ENCODE assay signal across 8 cellular contexts in the genomic region with DNA sequence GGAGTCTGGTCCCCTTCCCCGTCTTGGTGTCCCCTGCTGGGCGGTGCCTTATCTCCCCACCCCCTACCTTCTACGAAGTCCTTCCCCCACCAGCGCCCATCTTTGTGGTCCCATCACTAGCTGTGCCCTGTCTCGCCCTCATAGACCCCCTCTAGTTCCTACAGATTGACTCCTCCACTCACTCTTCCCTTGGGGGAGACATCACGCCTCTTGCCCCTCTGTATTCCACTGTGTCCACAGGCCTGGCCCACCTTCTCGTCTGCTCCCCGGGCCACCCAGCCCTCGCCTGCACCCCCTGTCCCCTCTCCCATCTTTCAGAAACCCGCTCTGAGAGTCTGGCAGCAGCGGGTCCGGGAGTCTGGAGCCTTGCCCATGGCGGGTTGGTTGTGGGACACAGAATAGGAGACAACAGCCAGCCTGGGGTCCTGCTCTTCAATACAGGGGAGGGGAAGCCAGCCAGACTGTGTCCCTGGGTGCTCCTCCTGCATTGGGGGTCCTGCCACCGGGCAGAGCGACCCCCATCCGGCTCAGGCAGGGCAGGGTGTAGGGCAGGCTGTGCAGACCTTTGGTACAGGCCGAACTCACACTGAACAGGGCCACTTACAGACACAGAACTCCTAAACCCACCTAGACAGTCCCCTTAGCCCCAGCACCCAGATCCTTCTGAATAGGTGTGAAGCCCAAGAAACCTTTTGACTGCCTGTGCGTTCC. TPM values are rescaled to one million over a fixed set of nuclear protein-coding genes. Genes with fewer than 3 reads are reported as not detected.
A peak's percentile ranks its signal among the peaks of the same experiment; 100 is the strongest.
DNase-seq lines count a peak whose midpoint lies in the region; ATAC-seq, FAIRE-seq and TF ChIP-seq lines count a peak whose summit lies in the region.

No MANE protein-coding gene starts in this region.

- no peaks in the 10 kb centered on the region for H3K9me3 ChIP-seq in A549
- H3K9me3 ChIP-seq in GM23248 (ENCODE audit: low read depth) = no peaks in the 10 kb centered on the region
- H3K9me3 ChIP-seq in kidney (ENCODE audit: control insufficient read depth in 1 of 2, low read length in 2 of 2) = no peaks in the 10 kb centered on the region
- H3K9me3 ChIP-seq in thyroid gland = no peaks in the 10 kb centered on the region

- H3K36me3 Mint-ChIP-seq in activated T-helper 17 cell treated with anti-CD3 and anti-CD28 coated beads, Interleukin-2, amount 50 U/mL, for 72 hours (ENCODE audit: low read depth) = peaks cover 56% of the 10 kb centered on the region

- peak overlapping the region; percentile 85 for H3K4me3 Mint-ChIP-seq in activated T-helper 17 cell treated with anti-CD3 and anti-CD28 coated beads, Interleukin-2, amount 50 U/mL, for 72 hours

- H3K79me2 ChIP-seq in GM23248 (ENCODE audit: insufficient read depth) = peaks cover 45% of the 10 kb centered on the region

- TF ChIP-seq POLR2A in A549 (IDR thresholded peaks at IDR 0.05; ENCODE audit: low read length) (no peak), thyroid gland (IDR thresholded peaks at IDR 0.05) (no peak)

- no peak for TF ChIP-seq EP300 in A549 (IDR thresholded peaks at IDR 0.05)

- FAIRE-seq in A549 (lab: Jason Lieb, UNC) (no peak), kidney (lab: Jason Lieb, UNC) (no peak)

- H3K4me2 ChIP-seq in A549 = peak overlapping the region; percentile 97
- peak overlapping the region; percentile 96 for H3K4me2 ChIP-seq in GM23248 (ENCODE audit: unreplicated experiment)

- H3K4me1 ChIP-seq in A549 (peaks cover 41% of the 10 kb centered on the region), GM23248 (ENCODE audit: insufficient read depth) (peaks cover 34% of the 10 kb centered on the region), kidney (ENCODE audit: control insufficient read depth in 1 of 2, insufficient read depth in 1 of 2, low read depth in 1 of 2, low read length in 2 of 2) (peaks cover 0 to 13% of the 10 kb centered on the region in 2 donors), thyroid gland (peaks cover 14 to 38% of the 10 kb centered on the region in 2 donors)

- peak overlapping the region; percentile 58 for H2AFZ ChIP-seq in GM23248

- CTCF ChIA-PET in A549 (lab: Yijun Ruan, JAX) = interaction anchor here (0.7 to 3.4 kb wide), 3 partner anchors 12 to 358 kb away, joined by 3 to 26 read pairs (median 4); no protein-coding TSS in a partner anchor

- peak in 1 of 2 experiments; percentile 33 for DNase-seq in A549 (ENCODE audit: low read depth in 1 of 2, low spot score in 1 of 2)
- peak; percentile 29 for DNase-seq in GM23248
- peak; percentile 65 for DNase-seq in kidney
- no peak for DNase-seq in thyroid gland
- DNase-seq in stimulated activated CD4-positive, alpha-beta T cell treated with anti-CD3 and anti-CD28 coated beads, Interleukin-1b, Interleukin-23, amount 100 ng/mL, for 48 hours = no peak
- no peak for DNase-seq in SW480 (ENCODE audit: low spot score)
- no peak for DNase-seq in hepatic stellate cell (ENCODE audit: low spot score)

- no peaks in the 10 kb centered on the region for H3K9me3 Mint-ChIP-seq in activated T-helper 17 cell treated with anti-CD3 and anti-CD28 coated beads, Interleukin-2, amount 50 U/mL, for 72 hours

- H3K9me2 ChIP-seq in GM23248 (ENCODE audit: insufficient read depth) = no peaks in the 10 kb centered on the region

- H3K27ac ChIP-seq in A549 (peak overlapping the region; percentile 94 to 97), GM23248 (no peak overlapping the region), kidney (ENCODE audit: low read depth in 2 of 2, low read length in 2 of 2) (no peak overlapping the region), thyroid gland (peak overlapping the region in 1 of 3 donors; percentile 99)

- H3K4me3 ChIP-seq in A549 (peak overlapping the region; percentile 88), GM23248 (peak overlapping the region; percentile 78), kidney (ENCODE audit: low read length in 2 of 2) (peak overlapping the region; percentile 60 to 64), thyroid gland (replicated peaks in 1 of 3) (peak overlapping the region; percentile 42 to 81 (median 58))

- peak in 1 of 2 experiments; percentile 2; a peak in 1 of 6 replicates for ATAC-seq in A549
- no peak for ATAC-seq in activated T-helper 17 cell treated with anti-CD3 and anti-CD28 coated beads, Interleukin-2, amount 50 U/mL, for 72 hours (replicated peaks)

- H3K27me3 ChIP-seq in GM23248 (replicated peaks; ENCODE audit: insufficient read depth) = no peaks in the 10 kb centered on the region
- H3K27me3 ChIP-seq in thyroid gland = no peaks in the 10 kb centered on the region

- H3K4me1 Mint-ChIP-seq in activated T-helper 17 cell treated with anti-CD3 and anti-CD28 coated beads, Interleukin-2, amount 50 U/mL, for 72 hours = peaks cover 10% of the 10 kb centered on the region

- TF ChIP-seq RAD21 in A549 (conservative IDR thresholded peaks at IDR 0.05 in 1 of 2, IDR thresholded peaks at IDR 0.05 in 1 of 2) = no peak

- H3K9ac ChIP-seq in GM23248 (peak overlapping the region; percentile 91), kidney (ENCODE audit: low read length in 2 of 2) (peak overlapping the region; percentile 44 to 71)

- no peak for TF ChIP-seq CTCF in A549 (IDR thresholded peaks at IDR 0.05)
- TF ChIP-seq CTCF in kidney (IDR thresholded peaks at IDR 0.05; ENCODE audit: borderline replicate concordance, extremely low read depth, insufficient read depth) = no peak
- no peak for TF ChIP-seq CTCF in thyroid gland (IDR thresholded peaks at IDR 0.05)

- intact Hi-C loops in kidney (cut with DNase I) = no loop called here
- intact Hi-C loops in thyroid gland (cut with DNase I) = loop anchor here (5.0 to 10.0 kb wide), 2 partner anchors 81 to 113 kb away; a partner anchor contains a TSS

- 55% methylated on average over 13 of the region's 18 CpGs for WGBS in A549 (ENCODE audit: missing lambda C conversion rate)
- 15 to 27% methylated on average over 12 to 18 of the region's 18 CpGs for WGBS in GM23248 (ENCODE audit: low coverage in 1 of 2, low lambda C conversion rate in 2 of 2, missing lambda C conversion rate in 2 of 2), 2 experiments
- WGBS in thyroid gland, 2 donors = 36 to 42% methylated on average over 18 of the region's 18 CpGs

- peaks cover 16% of the 10 kb centered on the region; the same call in 1 of the 2 replicates for H3K36me3 ChIP-seq in GM23248 (ENCODE audit: low read depth)
- peaks cover 5 to 20% of the 10 kb centered on the region in 2 donors for H3K36me3 ChIP-seq in kidney (ENCODE audit: control insufficient read depth in 1 of 2, insufficient read depth in 2 of 2, low read length in 2 of 2)
- peaks cover 10 to 11% of the 10 kb centered on the region in 2 donors for H3K36me3 ChIP-seq in thyroid gland

- POLR2A ChIA-PET in A549 (lab: Yijun Ruan, JAX) = no interaction called here

- no peaks in the 10 kb centered on the region for H3K27me3 Mint-ChIP-seq in activated T-helper 17 cell treated with anti-CD3 and anti-CD28 coated beads, Interleukin-2, amount 50 U/mL, for 72 hours

- H3F3A ChIP-seq in GM23248 (ENCODE audit: insufficient read depth) = peaks cover 10% of the 10 kb centered on the region; the same call in 1 of the 2 replicates

- in situ Hi-C loops in GM23248 (cut with MboI) = no loop called here

- peak overlapping the region; percentile 80 for H3K27ac Mint-ChIP-seq in activated T-helper 17 cell treated with anti-CD3 and anti-CD28 coated beads, Interleukin-2, amount 50 U/mL, for 72 hours

- no peaks in the 10 kb centered on the region for H4K20me1 ChIP-seq in GM23248 (ENCODE audit: insufficient read depth)

TF ChIP-seq in A549, 52 proteins besides CTCF, POLR2A, EP300 and RAD21 (continues in another document):
- TF ChIP-seq NR3C1 (IDR thresholded peaks at IDR 0.05) = no peak
- TF ChIP-seq, protein P1, sequence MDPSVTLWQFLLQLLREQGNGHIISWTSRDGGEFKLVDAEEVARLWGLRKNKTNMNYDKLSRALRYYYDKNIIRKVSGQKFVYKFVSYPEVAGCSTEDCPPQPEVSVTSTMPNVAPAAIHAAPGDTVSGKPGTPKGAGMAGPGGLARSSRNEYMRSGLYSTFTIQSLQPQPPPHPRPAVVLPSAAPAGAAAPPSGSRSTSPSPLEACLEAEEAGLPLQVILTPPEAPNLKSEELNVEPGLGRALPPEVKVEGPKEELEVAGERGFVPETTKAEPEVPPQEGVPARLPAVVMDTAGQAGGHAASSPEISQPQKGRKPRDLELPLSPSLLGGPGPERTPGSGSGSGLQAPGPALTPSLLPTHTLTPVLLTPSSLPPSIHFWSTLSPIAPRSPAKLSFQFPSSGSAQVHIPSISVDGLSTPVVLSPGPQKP (IDR thresholded peaks at IDR 0.05; ENCODE audit: low read depth, low read length) = no peak
- TF ChIP-seq, protein P2, sequence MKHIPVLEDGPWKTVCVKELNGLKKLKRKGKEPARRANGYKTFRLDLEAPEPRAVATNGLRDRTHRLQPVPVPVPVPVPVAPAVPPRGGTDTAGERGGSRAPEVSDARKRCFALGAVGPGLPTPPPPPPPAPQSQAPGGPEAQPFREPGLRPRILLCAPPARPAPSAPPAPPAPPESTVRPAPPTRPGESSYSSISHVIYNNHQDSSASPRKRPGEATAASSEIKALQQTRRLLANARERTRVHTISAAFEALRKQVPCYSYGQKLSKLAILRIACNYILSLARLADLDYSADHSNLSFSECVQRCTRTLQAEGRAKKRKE (CRISPR knock-in tag; IDR thresholded peaks at IDR 0.05; ENCODE audit: low read depth) = no peak
- TF ChIP-seq ESRRA (IDR thresholded peaks at IDR 0.05; ENCODE audit: borderline replicate concordance, low read length) = no peak
- TF ChIP-seq RFX5 (IDR thresholded peaks at IDR 0.05) = no peak
- TF ChIP-seq MAZ (IDR thresholded peaks at IDR 0.05; ENCODE audit: borderline replicate concordance, low read depth, low read length) = no peak
- TF ChIP-seq EHF (CRISPR knock-in tag; IDR thresholded peaks at IDR 0.05) = no peak
- no peak for TF ChIP-seq POLR2AphosphoS2 (conservative IDR thresholded peaks at IDR 0.05; ENCODE audit: low read length)
- TF ChIP-seq ZC3H11A (IDR thresholded peaks at IDR 0.05) = no peak
- no peak for TF ChIP-seq KDM1A (IDR thresholded peaks at IDR 0.05; ENCODE audit: low read depth)
- no peak for TF ChIP-seq JUNB (IDR thresholded peaks at IDR 0.05)

RNA-seq across cellular contexts. Expression of a gene that starts 1.1 kb away (rescaled TPM):
- polyA plus RNA-seq in A549 (2011; rRNA removed) = 63.9 and 82.8 TPM in 2 replicates
- 54.8 and 62.8 TPM in 2 replicates for polyA plus RNA-seq in A549 (2012; cell fraction: cytosol; rRNA removed)
- 45.0 and 45.5 TPM in 2 replicates for polyA plus RNA-seq in A549 (2012; cell fraction: nucleus; rRNA removed)
- 52.7 to 67.5 TPM (median 64.5 TPM) in 3 replicates for polyA plus RNA-seq in A549 (2017; fragmentation: RNase III; extraction: RNeasy Plus Mini Kit Qiagen cat#74134 plus additional on column Dnase treatment)
- polyA minus RNA-seq in A549 (2011; rRNA and poly(A)+ RNA removed) = 60.3 and 74.0 TPM in 2 replicates
- total RNA-seq in GM23248 (2014; rRNA removed; shearing (Covaris generic)) = 81.9 and 92.8 TPM in 2 replicates
- 38.8 and 79.4 TPM in 2 replicates for polyA plus RNA-seq in GM23248 (2016; fragmentation: Nextera tagmentation; extraction: Ambion mirVana)
- total RNA-seq in activated T-helper 17 cell treated with anti-CD3 and anti-CD28 coated beads, Interleukin-2, amount 50 U/mL, for 72 hours = 100 to 1,000 TPM in 1 of 2 donors, 10 to 100 TPM in 1; 92.7 to 111 TPM
- total RNA-seq in kidney = 137 TPM
- polyA plus RNA-seq in kidney (ENCODE audit: insufficient read depth, low read depth, low replicate concordance) = 85.2 TPM
- 100 to 1,000 TPM in 2 of 4 donors, 10 to 100 TPM in 2; 34.8 to 204 (median 98.4) TPM for total RNA-seq in thyroid gland

Comparison
In these comparisons a context has a peak if more than half of its experiments do, and no peak if none do; other contexts are left out.
1. DNase-seq: peak in GM23248 (single experiment) and kidney (single experiment); none in thyroid gland (0 of 2), stimulated activated CD4-positive, alpha-beta T cell treated with anti-CD3 and anti-CD28 coated beads, Interleukin-1b, Interleukin-23, amount 100 ng/mL, for 48 hours (single experiment), SW480 (single experiment) and hepatic stellate cell (single experiment).
2. H3K27ac ChIP-seq: peak in A549 (2 of 2); none in GM23248 (single experiment) and kidney (0 of 2).
3. Peak in every context shown above with its lines, with median percentiles within 50 percentile points of each other: H3K4me3 ChIP-seq.